30 cellular contexts compared by ENCODE assay signal in genomic region chr14:105131241-105131640, GRCh38.
"Had no signal": no experiment of that assay in that cellular context is flagged by ENCODE, and none has a peak within 500 bp of the region (broad histone marks: within the 10 kb centered on the region; RNA-seq: fewer than 3 reads in every experiment).

No MANE protein-coding gene starts in this region.

- H3K4me1 ChIP-seq: ascending aorta, foreskin keratinocyte, gastrocnemius medialis, heart left ventricle had no signal

- H3K4me3 ChIP-seq: ascending aorta, coronary artery, dorsolateral prefrontal cortex, esophagus muscularis mucosa, gastrocnemius medialis, heart left ventricle had no signal

- H3K27ac ChIP-seq: ascending aorta, brain microvascular endothelial cell, coronary artery, dorsolateral prefrontal cortex, esophagus muscularis mucosa, foreskin keratinocyte, gastrocnemius medialis, heart left ventricle, VCaP had no signal

- H3K36me3 ChIP-seq: ascending aorta, brain microvascular endothelial cell, esophagus muscularis mucosa, gastrocnemius medialis, heart left ventricle had no signal

- ATAC-seq: activated naive CD4-positive, alpha-beta T cell treated with anti-CD3 and anti-CD28 coated beads, Interleukin-2, amount 50 U/mL, for 72 hours; activated T-cell treated with anti-CD3 and anti-CD28 coated beads, Interleukin-2, amount 50 U/mL, for 72 hours; effector memory CD8-positive, alpha-beta T cell; foreskin keratinocyte; gastrocnemius medialis; heart left ventricle; WTC11 had no signal

- DNase-seq: activated CD4-positive, alpha-beta memory T cell treated with anti-CD3 and anti-CD28 coated beads, Interleukin-2, amount 10 ng/mL, durations not matched to agents 7 days and 5 days; activated CD4-positive, alpha-beta T cell treated with anti-CD3 and anti-CD28 coated beads for 1 hour; activated CD4-positive, alpha-beta T cell treated with anti-CD3 and anti-CD28 coated beads for 4 hours; activated CD4-positive, alpha-beta T cell treated with anti-CD3 and anti-CD28 coated beads, Interleukin-2, amount 10 ng/mL, durations not matched to agents 7 days and 5 days; activated CD4-positive, alpha-beta T cell treated with anti-CD3 and anti-CD28 coated beads, Interleukin-2, amount 50 U/mL, for 4 hours; activated CD8-positive, alpha-beta memory T cell treated with anti-CD3 and anti-CD28 coated beads, Interleukin-2, amount 50 U/mL, for 48 hours; activated gamma-delta T cell; activated naive CD4-positive, alpha-beta T cell; activated naive CD4-positive, alpha-beta T cell treated with anti-CD3 and anti-CD28 coated beads, Interleukin-2, amount 10 ng/mL, durations not matched to agents 7 days and 5 days; activated naive CD8-positive, alpha-beta T cell treated with anti-CD3 and anti-CD28 coated beads, Interleukin-2, amount 10 ng/mL, durations not matched to agents 7 days and 5 days; activated T-cell treated with anti-CD3 and anti-CD28 coated beads for 4 hours; activated T-cell treated with anti-CD3 and anti-CD28 coated beads, Interleukin-2, amount 50 U/mL, for 24 hours; activated T-cell treated with anti-CD3 and anti-CD28 coated beads, Interleukin-2, amount 50 U/mL, for 72 hours; brain microvascular endothelial cell; effector memory CD8-positive, alpha-beta T cell; erythroblast; foreskin keratinocyte; gastrocnemius medialis; glutamatergic neuron; hypothalamus; T1000 had no signal

- FAIRE-seq: bronchial epithelial cell had no signal

- H3K27me3 ChIP-seq: ascending aorta had no signal
